Comparison of ENCODE assay signal across 1 cellular context in genomic region chr11:69968407-69969347, GRCh38.
TF ChIP-seq lines count a peak whose summit lies in the region.

No MANE protein-coding gene starts in this region.

TF ChIP-seq in IMR-90, 13 proteins besides CTCF, POLR2A, EP300 and RAD21 (continued from another document):
- TF ChIP-seq USF2 (IDR thresholded peaks at IDR 0.05; ENCODE audit: low read depth, low read length) (no peak), SMC3 (IDR thresholded peaks at IDR 0.05; ENCODE audit: low read depth, low read length) (no peak), BHLHE40 (IDR thresholded peaks at IDR 0.05; ENCODE audit: low read depth, low read length) (no peak)
